Comparison of ENCODE assay signal across 8 cellular contexts in genomic region chr11:12090061-12090572, GRCh38. TPM values are rescaled to one million over a fixed set of nuclear protein-coding genes. Genes with fewer than 3 reads are reported as not detected.
DNase-seq lines count a peak whose midpoint lies in the region; ATAC-seq and TF ChIP-seq lines count a peak whose summit lies in the region.

No MANE protein-coding gene starts in this region.

- H3K4me1 ChIP-seq in Panc1 (ENCODE audit: control insufficient read depth, insufficient read depth, low read length) (peaks cover 49% of the 10 kb centered on the region), esophagus (ENCODE audit: control insufficient read depth in 2 of 2, insufficient read depth in 2 of 2, low read length in 1 of 2) (peaks cover 2 to 19% of the 10 kb centered on the region in 2 donors)

- in situ Hi-C loops in Panc1 (cut with HindIII; ENCODE audit: low pct_unique_long_range_greater_than_20kb, low sequenced_read_pairs), result no loop called here

- POLR2A ChIA-PET in Panc1 (lab: Charles Lee), result interaction anchor here (0.8 kb wide), 1 partner anchor 70 kb away, joined by 7 read pairs; no protein-coding TSS in a partner anchor

- TF ChIP-seq CTCF in Panc1 (IDR thresholded peaks at IDR 0.05), result no peak
- TF ChIP-seq CTCF in dorsolateral prefrontal cortex (IDR thresholded peaks at IDR 0.05 in 54 of 56, conservative IDR thresholded peaks at IDR 0.05 in 2 of 56; ENCODE audit: low read depth in 1 of 56, partially characterized antibody in 56 of 56), result no peak

- no peaks in the 10 kb centered on the region for H3K36me3 ChIP-seq in Panc1 (ENCODE audit: control insufficient read depth, insufficient read depth, low read length)
- no peaks in the 10 kb centered on the region for H3K36me3 ChIP-seq in esophagus (ENCODE audit: control insufficient read depth in 2 of 2, insufficient read depth in 2 of 2, low read length in 1 of 2)

- H3K27ac Mint-ChIP-seq in stimulated activated naive B cell treated with anti-CD40 and anti-IgM and Interleukin-4, amounts not matched to agents 10 μg/mL and 1 μg/mL and 100 μg/mL, for 72 hours, result no peak overlapping the region

- intact Hi-C loops in Panc1 (cut with micrococcal nuclease; ENCODE audit: unreplicated experiment), result no loop called here
- intact Hi-C loops in dorsolateral prefrontal cortex (cut with DNase I), result loop anchor here in 1 of 2 donors (5.0 kb wide), 1 partner anchor 132 kb away; no protein-coding TSS in a partner anchor

- peak; percentile 64 for DNase-seq in SIG-M5 treated with dmso at 0.1 percent for 504 hours (lab: John Stamatoyannopoulos, UW; ENCODE audit: unreplicated experiment)
- DNase-seq in SIG-M5 (lab: John Stamatoyannopoulos, UW), result no peak
- no peak for DNase-seq in Panc1 (ENCODE audit: low read depth, low spot score)
- DNase-seq in stimulated activated naive B cell treated with anti-CD40 and anti-IgM and Interleukin-4, amounts not matched to agents 10 μg/mL and 1 μg/mL and 100 μg/mL, for 72 hours, result no peak
- DNase-seq in middle frontal gyrus (ENCODE audit: extremely low spot score, low spot score), result no peak
- DNase-seq in dorsolateral prefrontal cortex, result no peak

- CTCF ChIA-PET in Panc1 (lab: Charles Lee), result no interaction called here

- peaks cover 10 to 11% of the 10 kb centered on the region in 2 donors for H3K27me3 Mint-ChIP-seq in stimulated activated naive B cell treated with anti-CD40 and anti-IgM and Interleukin-4, amounts not matched to agents 10 μg/mL and 1 μg/mL and 100 μg/mL, for 72 hours

- WGBS in esophagus, 2 donors, result 28 to 50% methylated on average over 4 of the region's 4 CpGs

- H3K27ac ChIP-seq in Panc1 (ENCODE audit: low read length), result peak overlapping the region; percentile 67
- peak overlapping the region; percentile 68 to 83 for H3K27ac ChIP-seq in esophagus (ENCODE audit: low read depth in 2 of 2, low read length in 1 of 2)
- H3K27ac ChIP-seq in dorsolateral prefrontal cortex, result peak overlapping the region in 3 of 59 donors; percentile 4 to 46 (median 16)

- BruUV-seq in Panc1 (replicated peaks; lab: Mats Ljungman, UMichigan), result no TSS peak

- H3K4me3 ChIP-seq in Panc1 (ENCODE audit: low read depth in 2 of 2, low read length in 2 of 2), result no peak overlapping the region
- no peak overlapping the region for H3K4me3 ChIP-seq in esophagus (ENCODE audit: low read depth in 1 of 2, low read length in 2 of 2)
- no peak overlapping the region for H3K4me3 ChIP-seq in dorsolateral prefrontal cortex

- H3K9me3 ChIP-seq in Panc1 (ENCODE audit: control insufficient read depth, insufficient read depth, low read depth, low read length) (no peaks in the 10 kb centered on the region), esophagus (ENCODE audit: control insufficient read depth in 2 of 2, insufficient read depth in 1 of 2, low read depth in 1 of 2, low read length in 1 of 2) (no peaks in the 10 kb centered on the region)

- no peaks in the 10 kb centered on the region for H3K36me3 Mint-ChIP-seq in stimulated activated naive B cell treated with anti-CD40 and anti-IgM and Interleukin-4, amounts not matched to agents 10 μg/mL and 1 μg/mL and 100 μg/mL, for 72 hours

- ATAC-seq in Panc1 (no peak), HG02938 (IDR thresholded peaks at IDR 0.05; ENCODE audit: unreplicated experiment) (no peak)
- ATAC-seq in stimulated activated naive B cell treated with anti-CD40 and anti-IgM and Interleukin-4, amounts not matched to agents 10 μg/mL and 1 μg/mL and 100 μg/mL, for 72 hours (replicated peaks), result peak; percentile 20 to 27

- no peak overlapping the region for H3K4me3 Mint-ChIP-seq in stimulated activated naive B cell treated with anti-CD40 and anti-IgM and Interleukin-4, amounts not matched to agents 10 μg/mL and 1 μg/mL and 100 μg/mL, for 72 hours

- no peaks in the 10 kb centered on the region for H3K9me3 Mint-ChIP-seq in stimulated activated naive B cell treated with anti-CD40 and anti-IgM and Interleukin-4, amounts not matched to agents 10 μg/mL and 1 μg/mL and 100 μg/mL, for 72 hours

- H3K4me1 Mint-ChIP-seq in stimulated activated naive B cell treated with anti-CD40 and anti-IgM and Interleukin-4, amounts not matched to agents 10 μg/mL and 1 μg/mL and 100 μg/mL, for 72 hours, result peaks cover 3 to 11% of the 10 kb centered on the region in 2 donors

- H3K27me3 ChIP-seq in Panc1 (ENCODE audit: control insufficient read depth, insufficient read depth, low read length) (no peaks in the 10 kb centered on the region), esophagus (ENCODE audit: control insufficient read depth in 1 of 2, insufficient read depth in 2 of 2, low read length in 2 of 2) (no peaks in the 10 kb centered on the region), dorsolateral prefrontal cortex (peaks cover 0 to 2% (median 0%) of the 10 kb centered on the region in 45 donors)

RNA-seq across cellular contexts. Expression of gene MICAL2, which starts 20.3 kb away (rescaled TPM):
- 199 TPM for total RNA-seq in Panc1 (2021; ENCODE audit: unreplicated experiment)
- polyA plus RNA-seq in Panc1 (2012; ENCODE audit: insufficient read length), result 183 TPM
- 1 to 10 TPM; 4.5 to 6.2 TPM for polyA plus RNA-seq in esophagus
- 100 to 1,000 TPM; 104 to 402 (median 289) TPM for total RNA-seq in dorsolateral prefrontal cortex

Comparison
In these comparisons a context has a peak if more than half of its experiments do, and no peak if none do; other contexts are left out.
1. ATAC-seq: peak in stimulated activated naive B cell treated with anti-CD40 and anti-IgM and Interleukin-4, amounts not matched to agents 10 μg/mL and 1 μg/mL and 100 μg/mL, for 72 hours (2 of 2); none in Panc1 (single experiment) and HG02938 (single experiment).